8 cellular contexts compared by ENCODE assay signal in genomic region chr17:27601069-27601974, GRCh38. TPM values are rescaled to one million over a fixed set of nuclear protein-coding genes. Genes with fewer than 3 reads are reported as not detected.
DNase-seq lines count a peak whose midpoint lies in the region; ATAC-seq and TF ChIP-seq lines count a peak whose summit lies in the region.

No MANE protein-coding gene starts in this region.

- no peak for TF ChIP-seq POLR2A in stomach (IDR thresholded peaks at IDR 0.05)

- H3K4me3 ChIP-seq in fibroblast of pulmonary artery (replicated peaks; ENCODE audit: low read depth, low read length), result no peak overlapping the region
- H3K4me3 ChIP-seq in neural cell (ENCODE audit: low read length), result no peak overlapping the region
- H3K4me3 ChIP-seq in stomach, result no peak overlapping the region

- TF ChIP-seq CTCF in RWPE1 (conservative IDR thresholded peaks at IDR 0.05; ENCODE audit: low read depth) (peak; percentile 90), fibroblast of pulmonary artery (IDR thresholded peaks at IDR 0.05; ENCODE audit: low read length, missing control alignments) (peak; percentile 97), neural cell (IDR thresholded peaks at IDR 0.05; ENCODE audit: poor library complexity, severe bottlenecking) (peak; percentile 96), stomach (IDR thresholded peaks at IDR 0.05) (peak in 6 of 7 experiments; percentile 78 to 93 (median 89))

- no peaks in the 10 kb centered on the region for H3K36me3 ChIP-seq in neural cell (ENCODE audit: insufficient read depth, low read length)
- peaks cover 15 to 54% (median 52%) of the 10 kb centered on the region in 4 donors for H3K36me3 ChIP-seq in stomach

- TF ChIP-seq RAD21 in neural cell (conservative IDR thresholded peaks at IDR 0.05), result peak; percentile 94

- no peaks in the 10 kb centered on the region for H4K20me1 ChIP-seq in neural cell (ENCODE audit: insufficient read depth)

- H2AFZ ChIP-seq in neural cell (ENCODE audit: low read depth, low read length), result no peak overlapping the region

- no peaks in the 10 kb centered on the region for H3K9me2 ChIP-seq in neural cell (ENCODE audit: insufficient read depth, low read length)

- H3K4me1 ChIP-seq in stomach, result peaks cover 7 to 44% (median 24%) of the 10 kb centered on the region in 4 donors

- intact Hi-C loops in stomach (cut with DNase I; ENCODE audit: low total_unique reads), result loop anchor here (2.0 to 10.0 kb wide), 2 partner anchors 249 to 367 kb away; no protein-coding TSS in a partner anchor

- peak; percentile 89 for DNase-seq in DMS 273 (lab: John Stamatoyannopoulos, UW; ENCODE audit: unreplicated experiment)
- DNase-seq in KBM-7, result peak; percentile 83
- peak; percentile 69 for DNase-seq in RWPE1 (ENCODE audit: low spot score)
- peak; percentile 68 to 80 for DNase-seq in activated T-helper 1 cell treated with anti-CD3 and anti-CD28 coated beads, Interleukin-2, amount 50 U/mL, for 16 hours (ENCODE audit: low read depth in 1 of 2, low spot score in 1 of 2)
- peak; percentile 93 for DNase-seq in fibroblast of pulmonary artery (ENCODE audit: low read depth)
- DNase-seq in stomach, result peak; percentile 89

- H3K9me3 ChIP-seq in neural cell (ENCODE audit: low read length), result no peaks in the 10 kb centered on the region
- no peaks in the 10 kb centered on the region for H3K9me3 ChIP-seq in stomach

- no peaks in the 10 kb centered on the region for H3K79me2 ChIP-seq in neural cell (replicated peaks; ENCODE audit: insufficient read depth, low read length)

- in situ Hi-C loops in KBM-7 (cut with MboI; ENCODE audit: low pct_unique_long_range_greater_than_20kb, low sequenced_read_pairs), result no loop called here

- no peaks in the 10 kb centered on the region for H3K27me3 ChIP-seq in neural cell (ENCODE audit: insufficient read depth, low read depth, low read length)
- H3K27me3 ChIP-seq in stomach, result no peaks in the 10 kb centered on the region

- H3F3A ChIP-seq in neural cell (ENCODE audit: insufficient read depth, low read length, poor library complexity, severe bottlenecking), result no peaks in the 10 kb centered on the region

- CTCF ChIA-PET in RWPE1 (lab: Yijun Ruan, JAX), result interaction anchor here (0.7 to 1.8 kb wide), 8 partner anchors 27 to 247 kb away, joined by 3 to 8 read pairs (median 3); partner anchors contain the start of gene KSR1

- no peak for ATAC-seq in HG03159 (IDR thresholded peaks at IDR 0.05; ENCODE audit: unreplicated experiment)

- no peak overlapping the region for H3K4me2 ChIP-seq in neural cell (ENCODE audit: low read length)

- no peak overlapping the region for H3K27ac ChIP-seq in RWPE1
- H3K27ac ChIP-seq in neural cell (ENCODE audit: low read length), result no peak overlapping the region
- no peak overlapping the region for H3K27ac ChIP-seq in stomach

- 61 to 65% (median 63%) methylated on average over 11 of the region's 11 CpGs for WGBS in stomach, 5 donors

- POLR2A ChIA-PET in RWPE1 (lab: Yijun Ruan, JAX; ENCODE audit: low non-redundant PET), result no interaction called here

- TF ChIP-seq EP300 in neural cell (conservative IDR thresholded peaks at IDR 0.05; ENCODE audit: poor library complexity, severe bottlenecking), result no peak
- no peak for TF ChIP-seq EP300 in stomach (IDR thresholded peaks at IDR 0.05)

- no peak overlapping the region for H3K9ac ChIP-seq in neural cell (ENCODE audit: low read length)

TF ChIP-seq in neural cell, 6 proteins besides CTCF, POLR2A, EP300 and RAD21:
- TF ChIP-seq TAF1 (IDR thresholded peaks at IDR 0.05; ENCODE audit: low read depth), result no peak
- TF ChIP-seq MXI1 (conservative IDR thresholded peaks at IDR 0.05; ENCODE audit: poor library complexity, severe bottlenecking), result no peak
- no peak for TF ChIP-seq EZH2 (IDR thresholded peaks at IDR 0.05; ENCODE audit: borderline replicate concordance, insufficient read depth, low read length, poor library complexity, severe bottlenecking)
- no peak for TF ChIP-seq POLR2AphosphoS5 (IDR thresholded peaks at IDR 0.05)
- peak; percentile 93 for TF ChIP-seq SMC3 (conservative IDR thresholded peaks at IDR 0.05; ENCODE audit: poor library complexity)
- no peak for TF ChIP-seq REST (IDR thresholded peaks at IDR 0.05; ENCODE audit: borderline replicate concordance)

RNA-seq across cellular contexts. Expression of gene LGALS9, which starts 29.7 kb away (rescaled TPM):
- polyA plus RNA-seq in neural cell (0.30 TPM in 1 of 2 replicates, not detected in the other), stomach (100 to 1,000 TPM in 2 of 3 donors, 10 to 100 TPM in 1; 54.0 to 341 (median 120) TPM)
- polyA minus RNA-seq in neural cell, result 0.23 and 0.49 TPM in 2 replicates
- total RNA-seq in stomach, result 100 to 1,000 TPM in 1 of 5 donors, 10 to 100 TPM in 4; 59.8 to 123 (median 96.7) TPM

Comparison
In these comparisons a context has a peak if more than half of its experiments do, and no peak if none do; other contexts are left out.
1. RNA of gene LGALS9, which starts 29.7 kb away (polyA plus RNA-seq): 54.0 to 341 TPM in stomach; 0.30 TPM in neural cell; every median in the first group is over 10 times any median in the second.
2. Peak in every context shown above with its lines, with median percentiles within 50 percentile points of each other: DNase-seq and CTCF ChIP-seq.